ENCODE assay signal across 8 cellular contexts in genomic region chr9:120692901-120693573, GRCh38. TPM values are rescaled to one million over a fixed set of nuclear protein-coding genes. Genes with fewer than 3 reads are reported as not detected.
DNase-seq lines count a peak whose midpoint lies in the region; ATAC-seq lines count a peak whose summit lies in the region.

No MANE protein-coding gene starts in this region.

- H3K4me3 Mint-ChIP-seq in naive thymus-derived CD4-positive, alpha-beta T cell, result no peak overlapping the region

- peak; percentile 50 for DNase-seq in SK-N-MC (ENCODE audit: low read depth, low spot score)
- DNase-seq in naive thymus-derived CD4-positive, alpha-beta T cell, result no peak
- no peak for DNase-seq in A172 (ENCODE audit: low spot score)
- no peak for DNase-seq in NCI-H526 treated with DMSO at 0.1 percent for 48 hours (lab: John Stamatoyannopoulos, UW)
- no peak for DNase-seq in stimulated activated CD8-positive, alpha-beta memory T cell treated with anti-CD3 and anti-CD28 coated beads, Interleukin-4, amount 100 ng/mL, for 48 hours
- DNase-seq in HK-2 (ENCODE audit: unreplicated experiment), result no peak

- CTCF ChIA-PET in naive thymus-derived CD4-positive, alpha-beta T cell (lab: Charles Lee), result no interaction called here

- H3K4me1 ChIP-seq in naive thymus-derived CD4-positive, alpha-beta T cell (ENCODE audit: control insufficient read depth in 2 of 2, insufficient read depth in 2 of 2, low read length in 2 of 2), result peaks cover 0 to 7% of the 10 kb centered on the region in 2 donors

- peak; percentile 34 for ATAC-seq in GM18870 (IDR thresholded peaks at IDR 0.05; ENCODE audit: unreplicated experiment)
- peak; percentile 54 for ATAC-seq in HG02759 (IDR thresholded peaks at IDR 0.05; ENCODE audit: unreplicated experiment)
- peak; percentile 37 for ATAC-seq in naive thymus-derived CD4-positive, alpha-beta T cell

- peak overlapping the region in 1 of 9 donors; percentile 13 for H3K27ac Mint-ChIP-seq in naive thymus-derived CD4-positive, alpha-beta T cell

- peaks cover 14 to 43% (median 32%) of the 10 kb centered on the region in 7 donors for H3K4me1 Mint-ChIP-seq in naive thymus-derived CD4-positive, alpha-beta T cell

- H3K9me3 Mint-ChIP-seq in naive thymus-derived CD4-positive, alpha-beta T cell, result no peaks in the 10 kb centered on the region

- intact Hi-C loops in naive thymus-derived CD4-positive, alpha-beta T cell (cut with micrococcal nuclease), result no loop called here

- POLR2A ChIA-PET in naive thymus-derived CD4-positive, alpha-beta T cell (lab: Charles Lee), result no interaction called here

- H3K4me3 ChIP-seq in SK-N-MC, result no peak overlapping the region
- H3K4me3 ChIP-seq in naive thymus-derived CD4-positive, alpha-beta T cell (ENCODE audit: low read length), result no peak overlapping the region

- H3K36me3 Mint-ChIP-seq in naive thymus-derived CD4-positive, alpha-beta T cell, result peaks cover 0 to 11% (median 6%) of the 10 kb centered on the region in 5 donors

- no peaks in the 10 kb centered on the region for H3K9me3 ChIP-seq in SK-N-MC (ENCODE audit: low read depth, low read length)
- no peaks in the 10 kb centered on the region for H3K9me3 ChIP-seq in naive thymus-derived CD4-positive, alpha-beta T cell (ENCODE audit: control insufficient read depth in 2 of 3, low read length in 3 of 3)

- no peaks in the 10 kb centered on the region for H3K27me3 Mint-ChIP-seq in naive thymus-derived CD4-positive, alpha-beta T cell

- H3K36me3 ChIP-seq in SK-N-MC (ENCODE audit: insufficient read depth, low read length), result no peaks in the 10 kb centered on the region
- no peaks in the 10 kb centered on the region for H3K36me3 ChIP-seq in naive thymus-derived CD4-positive, alpha-beta T cell (ENCODE audit: control insufficient read depth in 2 of 3, insufficient read depth in 3 of 3, low read length in 3 of 3)

- no peak overlapping the region for H3K27ac ChIP-seq in SK-N-MC
- no peak overlapping the region for H3K27ac ChIP-seq in naive thymus-derived CD4-positive, alpha-beta T cell (ENCODE audit: low read depth, low read length)

- H3K27me3 ChIP-seq in naive thymus-derived CD4-positive, alpha-beta T cell (ENCODE audit: control insufficient read depth in 2 of 2, insufficient read depth in 2 of 2, low read length in 2 of 2), result no peaks in the 10 kb centered on the region

- H3K9ac ChIP-seq in SK-N-MC (ENCODE audit: insufficient read length), result no peak overlapping the region

RNA-seq across cellular contexts. Expression of gene MEGF9, which starts 21.2 kb away (rescaled TPM):
- 10 to 100 TPM in 4 of 5 experiments, 1 to 10 TPM in 1; 9.5 to 35.4 (median 11.1) TPM for total RNA-seq in naive thymus-derived CD4-positive, alpha-beta T cell
- 1 to 10 TPM; 3.9 to 7.4 TPM for polyA plus RNA-seq in naive thymus-derived CD4-positive, alpha-beta T cell
- 17.3 and 17.4 TPM in 2 replicates for total RNA-seq in A172 (2014; rRNA removed; shearing (Covaris generic))
